In the genomic region with DNA sequence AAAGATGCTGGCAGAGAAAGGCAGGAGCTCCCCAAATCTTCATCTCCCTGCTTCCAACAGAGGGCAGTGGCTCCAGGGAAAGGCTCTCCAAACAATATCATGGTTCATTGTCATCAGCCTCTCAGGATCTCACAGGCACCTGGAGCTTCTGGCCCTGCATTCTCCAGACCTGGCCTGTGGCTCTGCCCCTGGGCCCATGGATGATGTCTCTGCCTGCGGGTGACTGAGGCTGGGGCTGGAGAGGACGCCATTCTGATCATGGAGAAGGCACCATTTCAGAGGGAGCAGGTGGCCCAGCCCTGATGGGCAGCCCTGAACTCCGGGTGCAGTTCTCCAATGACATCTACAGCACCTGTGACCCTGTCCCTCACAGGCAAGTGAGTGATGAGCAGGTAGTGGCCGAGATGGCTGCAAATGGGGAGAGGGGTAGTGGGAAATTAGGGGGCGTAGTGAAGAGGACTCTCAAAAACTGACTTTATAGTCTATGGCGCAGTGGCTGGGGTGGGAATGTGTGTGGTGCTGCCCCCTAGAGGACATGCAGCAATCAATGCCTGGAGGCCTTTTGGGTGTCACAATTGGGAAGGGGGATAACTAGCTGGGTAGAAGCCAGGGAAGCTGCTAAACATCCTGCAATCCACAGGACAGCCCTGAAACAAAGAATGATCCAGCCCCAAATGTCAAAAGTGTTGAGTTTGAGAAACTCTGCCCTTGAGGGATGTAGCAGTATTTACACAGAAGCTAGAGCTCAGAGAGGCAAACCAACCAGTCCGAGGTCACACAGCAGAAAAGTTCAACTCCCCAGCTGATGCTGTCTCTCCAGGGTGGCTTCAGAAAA, we compare ENCODE assay signal across 8 cellular contexts. TPM values are rescaled to one million over a fixed set of nuclear protein-coding genes. Genes with fewer than 3 reads are reported as not detected.
DNase-seq lines count a peak whose midpoint lies in the region; ATAC-seq and TF ChIP-seq lines count a peak whose summit lies in the region.

No MANE protein-coding gene starts in this region.

- peaks cover 6% of the 10 kb centered on the region; the same call in 1 of the 2 replicates for H3K27me3 ChIP-seq in OCI-LY1 (ENCODE audit: insufficient read depth, low read length)
- no peaks in the 10 kb centered on the region for H3K27me3 ChIP-seq in adipocyte (replicated peaks; ENCODE audit: control insufficient read depth, insufficient read depth, low read length)
- no peaks in the 10 kb centered on the region for H3K27me3 ChIP-seq in right atrium auricular region

- no peak overlapping the region for H3K4me3 ChIP-seq in OCI-LY1 (ENCODE audit: low read depth, low read length, poor library complexity, severe bottlenecking)
- H3K4me3 ChIP-seq in adipocyte (ENCODE audit: low read length), result peak overlapping the region; percentile 96
- no peak overlapping the region for H3K4me3 ChIP-seq in right atrium auricular region

- no peaks in the 10 kb centered on the region for H4K20me1 ChIP-seq in OCI-LY1 (ENCODE audit: insufficient read depth, low read length)

- H3K9me3 ChIP-seq in OCI-LY1 (ENCODE audit: low read length) (no peaks in the 10 kb centered on the region), adipocyte (ENCODE audit: control insufficient read depth, low read length) (no peaks in the 10 kb centered on the region), right atrium auricular region (no peaks in the 10 kb centered on the region)

- peak; percentile 67 for TF ChIP-seq CTCF in OCI-LY1 (IDR thresholded peaks at IDR 0.05; ENCODE audit: low read length)
- TF ChIP-seq CTCF in right atrium auricular region (IDR thresholded peaks at IDR 0.05), result peak; percentile 46 to 77

- no peak for ATAC-seq in GM18520 (IDR thresholded peaks at IDR 0.05; ENCODE audit: unreplicated experiment)

- H3K4me1 ChIP-seq in OCI-LY1 (ENCODE audit: insufficient read depth, low read length, severe bottlenecking) (peaks cover 12% of the 10 kb centered on the region), adipocyte (ENCODE audit: control insufficient read depth, insufficient read depth, low read length) (peaks cover 58% of the 10 kb centered on the region), right atrium auricular region (peaks cover 0 to 55% of the 10 kb centered on the region in 2 donors)

- H3K36me3 ChIP-seq in OCI-LY1 (ENCODE audit: insufficient read depth, low read length) (no peaks in the 10 kb centered on the region), adipocyte (ENCODE audit: control insufficient read depth, insufficient read depth, low read length, severe bottlenecking) (no peaks in the 10 kb centered on the region), right atrium auricular region (no peaks in the 10 kb centered on the region)

- H3K9ac ChIP-seq in OCI-LY1 (ENCODE audit: low read length) (no peak overlapping the region), adipocyte (ENCODE audit: low read length) (peak overlapping the region; percentile 99)

- DNase-seq in NCI-H2227 (lab: John Stamatoyannopoulos, UW; ENCODE audit: unreplicated experiment) (peak; percentile 8), NCI-H2227 treated with DMSO at 0.1 percent for 48 hours (lab: John Stamatoyannopoulos, UW) (no peak), adipocyte (ENCODE audit: low read depth) (peak; percentile 78), right atrium auricular region (ENCODE audit: low spot score) (no peak), pons (ENCODE audit: low spot score) (no peak)
- DNase-seq in stimulated activated CD4-positive, alpha-beta T cell treated with anti-CD3 and anti-CD28 coated beads, Interleukin-15, amount 100 ng/mL, for 24 hours, result peak; percentile 69

- H3K27ac ChIP-seq in OCI-LY1 (ENCODE audit: low read depth, low read length, poor library complexity, severe bottlenecking) (no peak overlapping the region), right atrium auricular region (peak overlapping the region; percentile 71 to 85)

- no peaks in the 10 kb centered on the region for H3K9me2 ChIP-seq in OCI-LY1 (ENCODE audit: low read depth, low read length)

- no peaks in the 10 kb centered on the region for H3K79me2 ChIP-seq in OCI-LY1 (ENCODE audit: insufficient read depth, low read length)

- H2AFZ ChIP-seq in OCI-LY1 (ENCODE audit: low read length), result no peak overlapping the region

- no peaks in the 10 kb centered on the region for H3F3A ChIP-seq in OCI-LY1 (ENCODE audit: insufficient read depth, low read length)

- no peak overlapping the region for H3K4me2 ChIP-seq in OCI-LY1 (ENCODE audit: low read length)

RNA-seq across cellular contexts. Expression of gene SH3PXD2B, which starts 3.2 kb away (rescaled TPM):
- total RNA-seq in right atrium auricular region, result 10 to 100 TPM in 1 of 2 donors, 1 to 10 TPM in 1; 7.2 to 13.9 TPM

Comparison
In these comparisons a context has a peak if more than half of its experiments do, and no peak if none do; other contexts are left out.
1. DNase-seq: peak in NCI-H2227 (single experiment), adipocyte (single experiment) and stimulated activated CD4-positive, alpha-beta T cell treated with anti-CD3 and anti-CD28 coated beads, Interleukin-15, amount 100 ng/mL, for 24 hours (single experiment); none in NCI-H2227 treated with DMSO at 0.1 percent for 48 hours (single experiment), right atrium auricular region (single experiment) and pons (single experiment).